ENCODE assay signal across 7 cellular contexts in the genomic region with DNA sequence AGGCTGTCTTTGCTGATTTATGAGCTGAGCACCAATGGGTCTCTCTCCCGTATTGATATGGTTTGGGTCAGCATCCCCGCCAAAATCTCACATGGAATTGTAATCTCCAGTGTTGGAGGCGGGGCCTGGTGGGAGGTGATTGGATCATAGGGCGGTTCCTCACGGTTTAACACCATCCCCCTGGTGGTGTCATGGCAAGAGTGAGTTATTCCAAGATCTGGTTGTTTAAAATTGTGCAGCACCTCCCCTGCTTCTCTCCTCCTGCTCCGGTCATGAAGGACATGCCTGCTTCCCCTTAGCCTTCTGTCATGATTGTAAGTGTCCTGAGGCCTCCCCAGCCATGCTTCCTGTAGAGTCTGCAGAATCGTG. TPM values are rescaled to one million over a fixed set of nuclear protein-coding genes. Genes with fewer than 3 reads are reported as not detected.
"Had no signal": no experiment of that assay in that cellular context is flagged by ENCODE, and none has a peak within 500 bp of the region (broad histone marks: within the 10 kb centered on the region; RNA-seq: fewer than 3 reads in every experiment).

No MANE protein-coding gene starts in this region.

RNA-seq across cellular contexts. Expression of a gene that starts 5.2 kb away (rescaled TPM):
- total RNA-seq: K562, M059J, Right ventricle myocardium superior, SJSA1, T-cell had no signal
- polyA plus RNA-seq: K562, SK-N-SH had no signal

RNA-seq across cellular contexts. Expression of a gene that starts 26.1 kb away (rescaled TPM):
- total RNA-seq: K562, M059J, Right ventricle myocardium superior, SJSA1, T-cell had no signal
- polyA plus RNA-seq: IgD-negative memory B cell, K562, SK-N-SH had no signal

RNA-seq across cellular contexts. Expression of a gene that starts 47.1 kb away (rescaled TPM):
- total RNA-seq: K562, Right ventricle myocardium superior had no signal
- polyA plus RNA-seq: IgD-negative memory B cell, K562 had no signal

RNA-seq across cellular contexts. Expression of a gene that starts 49.8 kb away (rescaled TPM):
- total RNA-seq: K562, M059J, Right ventricle myocardium superior, SJSA1, T-cell had no signal
- polyA plus RNA-seq: IgD-negative memory B cell, K562, SK-N-SH had no signal
